Comparison of ENCODE assay signal across 8 cellular contexts in genomic region chr13:24563971-24564370, GRCh38. TPM values are rescaled to one million over a fixed set of nuclear protein-coding genes. Genes with fewer than 3 reads are reported as not detected.
DNase-seq lines count a peak whose midpoint lies in the region; ATAC-seq, FAIRE-seq and TF ChIP-seq lines count a peak whose summit lies in the region.
"Not testable (repeated sequence)": the region's sequence is repeated elsewhere in the genome, so short reads cannot be mapped to it uniquely, and the experiment has no call there.

No MANE protein-coding gene starts in this region.

- H3K36me3 ChIP-seq in PC-3 (ENCODE audit: low read depth, low read length) = not testable (repeated sequence)

- not testable (repeated sequence) for H4K20me1 ChIP-seq in PC-3 (ENCODE audit: low read length)

- not testable (repeated sequence) for TF ChIP-seq CTCF in AG10803 (conservative IDR thresholded peaks at IDR 0.05; ENCODE audit: low read length); PC-3 (conservative IDR thresholded peaks at IDR 0.05; ENCODE audit: low read depth, low read length)

- POLR2A ChIA-PET in PC-3 (lab: Charles Lee; ENCODE audit: unreplicated experiment) = not testable (repeated sequence)

- H2AFZ ChIP-seq in PC-3 (ENCODE audit: low read length) = not testable (repeated sequence)

- H3K79me2 ChIP-seq in PC-3 (ENCODE audit: low read length) = not testable (repeated sequence)

- peak; percentile 9 for DNase-seq in AG10803 (ENCODE audit: low read depth)
- DNase-seq in LHCN-M2 (ENCODE audit: low read depth) = peak; percentile 32
- DNase-seq in PC-3 = peak; percentile 10
- DNase-seq in amniotic epithelial cell (ENCODE audit: low read depth) = peak; percentile 22
- peak; percentile 67 for DNase-seq in iris pigment epithelial cell (ENCODE audit: low read depth)
- DNase-seq in renal cortical epithelial cell (ENCODE audit: low read depth) = peak; percentile 22

- H3K9ac ChIP-seq in PC-3 (ENCODE audit: low read length) = not testable (repeated sequence)

- H3K9me2 ChIP-seq in PC-3 (replicated peaks; ENCODE audit: low read length) = not testable (repeated sequence)

- ATAC-seq in GM18861 (IDR thresholded peaks at IDR 0.05; ENCODE audit: unreplicated experiment) = peak; percentile 44
- ATAC-seq in PC-3 = peak; percentile 38; the same call in 1 of the 2 replicates

- not testable (repeated sequence) for H3F3A ChIP-seq in PC-3 (ENCODE audit: low read length, unreplicated experiment)

- H3K9me3 ChIP-seq in PC-3 (ENCODE audit: low read length) = not testable (repeated sequence)

- H3K4me2 ChIP-seq in PC-3 (ENCODE audit: low read length) = not testable (repeated sequence)

- H3K4me3 ChIP-seq in AG10803 (ENCODE audit: low read length); PC-3 (ENCODE audit: low read length): not testable (repeated sequence)

- intact Hi-C loops in PC-3 (cut with micrococcal nuclease) = not testable (repeated sequence)

- H3K27me3 ChIP-seq in PC-3 (ENCODE audit: low read length) = peaks cover 29% of the 10 kb centered on the region

- CTCF ChIA-PET in PC-3 (lab: Charles Lee) = not testable (repeated sequence)

- H3K4me1 ChIP-seq in PC-3 (ENCODE audit: insufficient read depth, low read length) = not testable (repeated sequence)

- FAIRE-seq in endometrium (lab: Jason Lieb, UNC) = peak; percentile 74

- not testable (repeated sequence) for H3K27ac ChIP-seq in PC-3 (ENCODE audit: low read length)

- not testable (repeated sequence) for BruUV-seq in PC-3 (replicated peaks; lab: Mats Ljungman, UMichigan)

RNA-seq across cellular contexts. Expression of gene PARP4, which starts 51.4 kb away (rescaled TPM):
- total RNA-seq in LHCN-M2 (2014; rRNA removed) (47.8 and 65.0 TPM in 2 replicates), PC-3 (2014; rRNA removed) (50.4 and 54.4 TPM in 2 replicates), renal cortical epithelial cell (83.7 and 124 TPM in 2 replicates)
- polyA plus RNA-seq in LHCN-M2 (2012) = 19.2 TPM

Comparison
In these comparisons a context has a peak if more than half of its experiments do, and no peak if none do; other contexts are left out.
1. DNase-seq: peak in every context shown above with its lines; median percentile 67 in iris pigment epithelial cell; 32 in LHCN-M2; 22 in amniotic epithelial cell; 22 in renal cortical epithelial cell; 10 in PC-3; 9 in AG10803.